ENCODE assay signal across 1 cellular context in the genomic region with DNA sequence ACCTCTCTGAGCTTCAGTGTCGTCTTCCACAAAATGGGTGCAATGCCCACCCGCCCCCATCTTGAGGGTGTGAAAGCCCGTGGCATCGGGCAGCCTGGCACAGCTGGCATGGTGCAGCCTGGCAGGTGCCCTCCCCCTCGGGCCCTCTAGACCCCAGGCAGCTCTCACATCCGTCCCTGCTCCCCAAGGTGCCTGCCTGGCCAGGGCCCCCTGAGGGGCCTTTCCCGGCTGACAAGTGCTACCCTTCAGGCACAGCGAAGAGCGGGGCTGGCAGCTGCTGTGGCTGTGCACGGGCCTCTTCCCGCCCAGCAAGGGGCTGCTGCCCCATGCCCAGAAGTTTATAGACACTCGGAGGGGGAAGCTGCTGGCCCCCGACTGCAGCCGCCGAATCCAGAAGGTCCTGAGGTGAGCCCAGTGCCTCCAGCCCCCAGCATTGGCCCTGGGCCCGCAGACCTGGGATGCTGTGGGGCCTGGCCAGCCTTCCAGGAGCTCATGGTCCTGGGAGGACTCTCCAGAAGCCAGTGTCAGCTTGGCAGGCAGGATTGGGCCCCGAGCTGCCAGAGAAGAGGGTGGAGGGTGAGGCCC.
TF ChIP-seq lines count a peak whose summit lies in the region.

No MANE protein-coding gene starts in this region.

TF ChIP-seq in HepG2, 621 proteins besides CTCF, POLR2A, EP300 and RAD21:
- TF ChIP-seq, protein P1, sequence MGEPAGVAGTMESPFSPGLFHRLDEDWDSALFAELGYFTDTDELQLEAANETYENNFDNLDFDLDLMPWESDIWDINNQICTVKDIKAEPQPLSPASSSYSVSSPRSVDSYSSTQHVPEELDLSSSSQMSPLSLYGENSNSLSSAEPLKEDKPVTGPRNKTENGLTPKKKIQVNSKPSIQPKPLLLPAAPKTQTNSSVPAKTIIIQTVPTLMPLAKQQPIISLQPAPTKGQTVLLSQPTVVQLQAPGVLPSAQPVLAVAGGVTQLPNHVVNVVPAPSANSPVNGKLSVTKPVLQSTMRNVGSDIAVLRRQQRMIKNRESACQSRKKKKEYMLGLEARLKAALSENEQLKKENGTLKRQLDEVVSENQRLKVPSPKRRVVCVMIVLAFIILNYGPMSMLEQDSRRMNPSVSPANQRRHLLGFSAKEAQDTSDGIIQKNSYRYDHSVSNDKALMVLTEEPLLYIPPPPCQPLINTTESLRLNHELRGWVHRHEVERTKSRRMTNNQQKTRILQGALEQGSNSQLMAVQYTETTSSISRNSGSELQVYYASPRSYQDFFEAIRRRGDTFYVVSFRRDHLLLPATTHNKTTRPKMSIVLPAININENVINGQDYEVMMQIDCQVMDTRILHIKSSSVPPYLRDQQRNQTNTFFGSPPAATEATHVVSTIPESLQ (CRISPR knock-in tag; conservative IDR thresholded peaks at IDR 0.05): no peak
- peak; percentile 54; the same call in 1 of the 2 replicates for TF ChIP-seq HNRNPL (IDR thresholded peaks at IDR 0.05; ENCODE audit: low read depth, low read length)
- TF ChIP-seq, protein P2, sequence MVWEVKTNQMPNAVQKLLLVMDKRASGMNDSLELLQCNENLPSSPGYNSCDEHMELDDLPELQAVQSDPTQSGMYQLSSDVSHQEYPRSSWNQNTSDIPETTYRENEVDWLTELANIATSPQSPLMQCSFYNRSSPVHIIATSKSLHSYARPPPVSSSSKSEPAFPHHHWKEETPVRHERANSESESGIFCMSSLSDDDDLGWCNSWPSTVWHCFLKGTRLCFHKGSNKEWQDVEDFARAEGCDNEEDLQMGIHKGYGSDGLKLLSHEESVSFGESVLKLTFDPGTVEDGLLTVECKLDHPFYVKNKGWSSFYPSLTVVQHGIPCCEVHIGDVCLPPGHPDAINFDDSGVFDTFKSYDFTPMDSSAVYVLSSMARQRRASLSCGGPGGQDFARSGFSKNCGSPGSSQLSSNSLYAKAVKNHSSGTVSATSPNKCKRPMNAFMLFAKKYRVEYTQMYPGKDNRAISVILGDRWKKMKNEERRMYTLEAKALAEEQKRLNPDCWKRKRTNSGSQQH (CRISPR knock-in tag; IDR thresholded peaks at IDR 0.05; ENCODE audit: low read depth): no peak
